29 cellular contexts compared by ENCODE assay signal in the genomic region with DNA sequence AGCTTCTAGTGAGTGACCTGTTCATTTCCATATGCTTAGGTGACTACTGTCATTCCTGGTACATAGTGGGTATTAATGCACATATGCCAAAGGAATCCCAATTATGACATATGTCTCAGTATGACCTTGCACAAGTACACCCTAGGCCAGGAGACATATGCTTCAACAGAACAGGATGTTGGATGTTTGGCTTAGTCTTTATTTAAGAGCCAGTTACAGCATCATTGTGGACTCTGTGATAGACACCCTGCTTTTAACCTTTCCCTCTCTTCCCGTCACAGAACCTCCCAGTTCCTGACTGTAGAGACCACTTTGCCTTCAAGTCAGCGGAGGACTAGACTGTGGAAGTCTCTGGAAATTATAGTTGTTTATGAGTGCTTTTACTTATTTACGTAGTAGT.
"Had no signal": no experiment of that assay in that cellular context is flagged by ENCODE, and none has a peak within 500 bp of the region (broad histone marks: within the 10 kb centered on the region; RNA-seq: fewer than 3 reads in every experiment).

No MANE protein-coding gene starts in this region.

- H3K27ac Mint-ChIP-seq: naive thymus-derived CD4-positive, alpha-beta T cell; natural killer cell treated with Interleukin-12 subunit alpha and Interleukin-12 subunit beta and Interleukin-15 and Interleukin-18, amount 100 ng/mL, for 72 hours; progenitor cell of endocrine pancreas; stimulated activated effector memory CD8-positive, alpha-beta T cell treated with anti-CD3 and anti-CD28 coated beads, Interleukin-12 subunit alpha, Interleukin-12 subunit beta, amount 100 ng/mL, for 72 hours; stimulated activated naive CD8-positive, alpha-beta T cell treated with anti-CD3 and anti-CD28 coated beads, Interleukin-15, Interleukin-2, amounts not matched to agents 100 ng/mL and 50 ng/mL, for 24 hours had no signal

- H3K4me1 ChIP-seq: left lung, suprapubic skin had no signal

- H3K4me3 ChIP-seq: left lung, lung, mucosa of descending colon, ovary, right atrium auricular region, skin epidermis, suprapubic skin, thoracic aorta, tibial artery, upper lobe of right lung, uterus had no signal

- H3K27me3 Mint-ChIP-seq: naive thymus-derived CD4-positive, alpha-beta T cell; natural killer cell treated with Interleukin-12 subunit alpha and Interleukin-12 subunit beta and Interleukin-15 and Interleukin-18, amount 100 ng/mL, for 72 hours; progenitor cell of endocrine pancreas; stimulated activated naive CD8-positive, alpha-beta T cell treated with anti-CD3 and anti-CD28 coated beads, Interleukin-15, Interleukin-2, amounts not matched to agents 100 ng/mL and 50 ng/mL, for 24 hours had no signal

- H3K27me3 ChIP-seq: left lung, ovary, right atrium auricular region, suprapubic skin, tibial artery, upper lobe of right lung, uterus had no signal

- DNase-seq: hypothalamus; immature natural killer cell; kidney; left colon; left lung; midbrain; mucosa of descending colon; naive thymus-derived CD4-positive, alpha-beta T cell; ovary; stimulated activated CD4-positive, alpha-beta T cell treated with anti-CD3 and anti-CD28 coated beads, Interleukin-12 subunit alpha, Interleukin-12 subunit beta, amount 100 ng/mL, for 4 hours; stimulated activated CD4-positive, alpha-beta T cell treated with anti-CD3 and anti-CD28 coated beads, Interleukin-15, amount 100 ng/mL, for 24 hours; stimulated activated CD4-positive, alpha-beta T cell treated with anti-CD3 and anti-CD28 coated beads, Interleukin-2, amount 100 ng/mL, for 24 hours; stimulated activated CD4-positive, alpha-beta T cell treated with anti-CD3 and anti-CD28 coated beads, Interleukin-4, amount 100 ng/mL, for 24 hours; stimulated activated naive CD4-positive, alpha-beta T cell; tibial artery; trophoblast cell; upper lobe of right lung; uterus had no signal

- H3K27ac ChIP-seq: left lung, ovary, skin epidermis, suprapubic skin, thoracic aorta, tibial artery, upper lobe of right lung, uterus had no signal

- ATAC-seq: left colon; left lung; mucosa of descending colon; naive thymus-derived CD4-positive, alpha-beta T cell; natural killer cell treated with Interleukin-12 subunit alpha and Interleukin-12 subunit beta and Interleukin-15 and Interleukin-18, amount 100 ng/mL, for 72 hours; sciatic nerve; stimulated activated effector memory CD8-positive, alpha-beta T cell treated with anti-CD3 and anti-CD28 coated beads, Interleukin-12 subunit alpha, Interleukin-12 subunit beta, amount 100 ng/mL, for 72 hours; upper lobe of right lung had no signal

- H3K4me3 Mint-ChIP-seq: immature natural killer cell; naive thymus-derived CD4-positive, alpha-beta T cell; natural killer cell treated with Interleukin-12 subunit alpha and Interleukin-12 subunit beta and Interleukin-15 and Interleukin-18, amount 100 ng/mL, for 72 hours; stimulated activated effector memory CD8-positive, alpha-beta T cell treated with anti-CD3 and anti-CD28 coated beads, Interleukin-12 subunit alpha, Interleukin-12 subunit beta, amount 100 ng/mL, for 72 hours; stimulated activated naive CD8-positive, alpha-beta T cell treated with anti-CD3 and anti-CD28 coated beads, Interleukin-15, Interleukin-2, amounts not matched to agents 100 ng/mL and 50 ng/mL, for 24 hours had no signal

- H3K36me3 ChIP-seq: ovary, upper lobe of right lung, uterus had no signal

- H3K9me3 ChIP-seq: left lung, mucosa of descending colon, ovary, right atrium auricular region, suprapubic skin, thoracic aorta, tibial artery, upper lobe of right lung, uterus had no signal

- FAIRE-seq: islet of Langerhans, kidney had no signal

- H3K9me3 Mint-ChIP-seq: immature natural killer cell; stimulated activated effector memory CD8-positive, alpha-beta T cell treated with anti-CD3 and anti-CD28 coated beads, Interleukin-12 subunit alpha, Interleukin-12 subunit beta, amount 100 ng/mL, for 72 hours had no signal
